In genomic region chr9:109317979-109318671, GRCh38 we compare ENCODE assay signal across 11 cellular contexts. TPM values are rescaled to one million over a fixed set of nuclear protein-coding genes. Genes with fewer than 3 reads are reported as not detected.
DNase-seq lines count a peak whose midpoint lies in the region; ATAC-seq and TF ChIP-seq lines count a peak whose summit lies in the region.
"Had no signal": no experiment of that assay in that cellular context is flagged by ENCODE, and none has a peak within 500 bp of the region (broad histone marks: within the 10 kb centered on the region; RNA-seq: fewer than 3 reads in every experiment).

No MANE protein-coding gene starts in this region.

- 20% methylated on average over 9 of the region's 13 CpGs for WGBS in mammary epithelial cell (ENCODE audit: low coverage, missing lambda C conversion rate)

- no peaks in the 10 kb centered on the region for H3K27me3 ChIP-seq in mammary epithelial cell (ENCODE audit: insufficient read depth, low read length)

- H3K27me3 Mint-ChIP-seq in naive thymus-derived CD8-positive, alpha-beta T cell, result peaks cover 56 to 79% (median 64%) of the 10 kb centered on the region in 5 donors
- H3K27me3 Mint-ChIP-seq in activated T-helper 17 cell treated with anti-CD3 and anti-CD28 coated beads, Interleukin-2, amount 50 U/mL, for 72 hours, result peaks cover 61% of the 10 kb centered on the region

- H3K36me3 Mint-ChIP-seq in naive thymus-derived CD8-positive, alpha-beta T cell, result peaks cover 0 to 2% (median 0%) of the 10 kb centered on the region in 3 donors
- H3K36me3 Mint-ChIP-seq in activated T-helper 17 cell treated with anti-CD3 and anti-CD28 coated beads, Interleukin-2, amount 50 U/mL, for 72 hours (ENCODE audit: low read depth), result no peaks in the 10 kb centered on the region

- H3K4me1 ChIP-seq in mammary epithelial cell (ENCODE audit: insufficient read depth, low read length), result peaks cover 53% of the 10 kb centered on the region

- dilution Hi-C loops in mammary epithelial cell (cut with HindIII; ENCODE audit: low sequenced_read_pairs), result no loop called here

- peak overlapping the region in 2 of 3 experiments; percentile 7 to 16 for H3K4me3 ChIP-seq in mammary epithelial cell (replicated peaks in 1 of 3; ENCODE audit: insufficient read depth in 1 of 3, low read depth in 2 of 3, low read length in 3 of 3)

- H3K4me2 ChIP-seq in mammary epithelial cell (ENCODE audit: insufficient read depth, low read depth, low read length), result peak overlapping the region; percentile 91

- no peaks in the 10 kb centered on the region for H3K79me2 ChIP-seq in mammary epithelial cell (ENCODE audit: insufficient read depth, low read length)

- POLR2A ChIA-PET in naive thymus-derived CD8-positive, alpha-beta T cell (lab: Charles Lee), result interaction anchor here (0.6 kb wide), 1 partner anchor 310 kb away, joined by 9 read pairs; no protein-coding TSS in a partner anchor

- intact Hi-C loops in mammary epithelial cell (cut with micrococcal nuclease), result loop anchor here (1.0 to 5.0 kb wide), 3 partner anchors 306 to 467 kb away; partner anchors contain the start of genes ABITRAM, CTNNAL1 and ELP1
- intact Hi-C loops in posterior vena cava (cut with DNase I), result no loop called here

- CTCF ChIA-PET in mammary epithelial cell (lab: Charles Lee; ENCODE audit: low non-redundant PET), result interaction anchor here (0.5 to 0.7 kb wide), 2 partner anchors 75 to 85 kb away, joined by 3 to 9 read pairs; no protein-coding TSS in a partner anchor

- TF ChIP-seq CTCF in mammary epithelial cell (conservative IDR thresholded peaks at IDR 0.05 in 1 of 2, IDR thresholded peaks at IDR 0.05 in 1 of 2; ENCODE audit: extremely low read depth in 1 of 2, insufficient read depth in 1 of 2, low read depth in 1 of 2, low read length in 2 of 2), result no peak

- no peak overlapping the region for H3K27ac Mint-ChIP-seq in naive thymus-derived CD8-positive, alpha-beta T cell
- no peak overlapping the region for H3K27ac Mint-ChIP-seq in activated T-helper 17 cell treated with anti-CD3 and anti-CD28 coated beads, Interleukin-2, amount 50 U/mL, for 72 hours

- H3K4me1 Mint-ChIP-seq in naive thymus-derived CD8-positive, alpha-beta T cell, result peaks cover 5 to 14% (median 12%) of the 10 kb centered on the region in 4 donors
- no peaks in the 10 kb centered on the region for H3K4me1 Mint-ChIP-seq in activated T-helper 17 cell treated with anti-CD3 and anti-CD28 coated beads, Interleukin-2, amount 50 U/mL, for 72 hours

- no peaks in the 10 kb centered on the region for H4K20me1 ChIP-seq in mammary epithelial cell (ENCODE audit: insufficient read depth, low read length)

- no peaks in the 10 kb centered on the region for H3K9me3 Mint-ChIP-seq in naive thymus-derived CD8-positive, alpha-beta T cell
- H3K9me3 Mint-ChIP-seq in activated T-helper 17 cell treated with anti-CD3 and anti-CD28 coated beads, Interleukin-2, amount 50 U/mL, for 72 hours, result no peaks in the 10 kb centered on the region

- DNase-seq in DMS153 (lab: John Stamatoyannopoulos, UW) (peak; percentile 73), NCI-H2029 treated with DMSO at 0.1 percent for 48 hours (lab: John Stamatoyannopoulos, UW) (peak; percentile 84), mammary epithelial cell (peak; percentile 85), posterior vena cava (ENCODE audit: low spot score) (no peak), Kasumi-1 (lab: John Stamatoyannopoulos, UW) (no peak)
- no peak for DNase-seq in naive thymus-derived CD8-positive, alpha-beta T cell
- DNase-seq: DND-41, foreskin melanocyte, NCI-H774 had no signal

- H3K4me3 Mint-ChIP-seq in naive thymus-derived CD8-positive, alpha-beta T cell, result peak overlapping the region in 8 of 10 donors; percentile 19 to 66 (median 44)
- H3K4me3 Mint-ChIP-seq in activated T-helper 17 cell treated with anti-CD3 and anti-CD28 coated beads, Interleukin-2, amount 50 U/mL, for 72 hours, result no peak overlapping the region

- H2AFZ ChIP-seq in mammary epithelial cell (ENCODE audit: low read depth, low read length), result no peak overlapping the region

- no peaks in the 10 kb centered on the region for H3K36me3 ChIP-seq in mammary epithelial cell (ENCODE audit: insufficient read depth, low read length)

- no TSS peak for BruUV-seq in mammary epithelial cell (replicated peaks; lab: Mats Ljungman, UMichigan)

- in situ Hi-C loops in mammary epithelial cell (cut with MboI; ENCODE audit: low sequenced_read_pairs in 2 of 2), result loop anchor here in 1 of 2 donors (5.0 kb wide), 2 partner anchors 61 to 136 kb away; no protein-coding TSS in a partner anchor

- H3K9me3 ChIP-seq in mammary epithelial cell (replicated peaks; ENCODE audit: insufficient read depth, low read length), result no peaks in the 10 kb centered on the region

- no peak overlapping the region for H3K9ac ChIP-seq in mammary epithelial cell (ENCODE audit: insufficient read depth, low read length)

- no peak for ATAC-seq in naive thymus-derived CD8-positive, alpha-beta T cell
- no peak for ATAC-seq in GM19467 (IDR thresholded peaks at IDR 0.05; ENCODE audit: unreplicated experiment)
- ATAC-seq in activated T-helper 17 cell treated with anti-CD3 and anti-CD28 coated beads, Interleukin-2, amount 50 U/mL, for 72 hours (replicated peaks), result no peak

- H3K27ac ChIP-seq in mammary epithelial cell (ENCODE audit: insufficient read depth, low read depth, low read length), result peak overlapping the region; percentile 32

RNA-seq across cellular contexts. Expression of gene EPB41L4B, which starts 2.7 kb away (rescaled TPM):
- total RNA-seq in mammary epithelial cell, result 1 to 10 TPM; 3.5 to 4.8 TPM
- polyA plus RNA-seq in mammary epithelial cell, result 3.3 TPM
- polyA minus RNA-seq in mammary epithelial cell, result 4.2 TPM
- total RNA-seq in naive thymus-derived CD8-positive, alpha-beta T cell, result not detected
- polyA plus RNA-seq in naive thymus-derived CD8-positive, alpha-beta T cell, result not detected
- total RNA-seq in posterior vena cava, result under 1 TPM; 0.28 to 0.62 TPM
- under 1 TPM; 0.06 to 0.77 TPM for total RNA-seq in activated T-helper 17 cell treated with anti-CD3 and anti-CD28 coated beads, Interleukin-2, amount 50 U/mL, for 72 hours

Comparison
In these comparisons a context has a peak if more than half of its experiments do, and no peak if none do; other contexts are left out.
1. DNase-seq: peak in DMS153 (single experiment), NCI-H2029 treated with DMSO at 0.1 percent for 48 hours (single experiment) and mammary epithelial cell (single experiment); none in naive thymus-derived CD8-positive, alpha-beta T cell (0 of 10), posterior vena cava (single experiment) and Kasumi-1 (0 of 2).